In genomic region chr6:141139461-141139860, GRCh38 we compare ENCODE assay signal across 11 cellular contexts.
"Had no signal": no experiment of that assay in that cellular context is flagged by ENCODE, and none has a peak within 500 bp of the region (broad histone marks: within the 10 kb centered on the region; RNA-seq: fewer than 3 reads in every experiment).

No MANE protein-coding gene starts in this region.

- DNase-seq: GM23248, GOT3, H7, H9, HCEC 1CT, HFFc6 had no signal

- H3K27ac ChIP-seq: GM23248 had no signal

- H3K4me3 ChIP-seq: GM23248, GM23338, HAP-1 had no signal

- H3K4me1 ChIP-seq: HAP-1 had no signal

- ATAC-seq: GM23338, HCT116 had no signal

- FAIRE-seq: H1, H54 had no signal

- H3K9me3 ChIP-seq: HAP-1 had no signal

- H3K36me3 ChIP-seq: HAP-1 had no signal
